22 cellular contexts compared by ENCODE assay signal in the genomic region with DNA sequence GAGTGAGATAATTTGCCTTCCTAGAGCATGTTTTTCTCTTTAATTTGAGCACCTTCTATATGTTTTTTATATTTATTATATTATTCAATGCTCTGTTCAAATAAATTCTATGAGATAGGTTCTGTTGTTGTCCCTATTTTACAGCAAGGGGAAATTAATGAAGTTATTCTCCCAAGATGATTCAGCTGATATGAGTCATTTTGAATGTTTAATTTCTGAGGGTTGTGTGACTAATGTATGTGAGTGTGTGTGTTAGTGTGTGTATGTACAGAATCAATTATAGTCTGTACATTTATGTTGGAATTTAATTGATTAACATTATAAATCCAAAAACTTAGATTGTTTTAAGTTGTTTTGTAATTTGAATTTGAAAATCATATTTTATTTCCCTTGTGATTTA.
"Had no signal": no experiment of that assay in that cellular context is flagged by ENCODE, and none has a peak within 500 bp of the region (broad histone marks: within the 10 kb centered on the region; RNA-seq: fewer than 3 reads in every experiment).

No MANE protein-coding gene starts in this region.

- H3K4me3 Mint-ChIP-seq: activated naive CD8-positive, alpha-beta T cell; activated T-cell treated with anti-CD3 and anti-CD28 coated beads, Interleukin-2, amount 50 U/mL, for 4 hours; nephron; T-helper 2 cell treated with Interferon-gamma antibody and Interleukin-4, amounts not matched to agents 5 μg/mL and 100 μg/mL, for 36 hours had no signal

- H3K27ac ChIP-seq: adrenal gland, cardiac muscle cell, gastrocnemius medialis, pancreas, psoas muscle, right atrium auricular region, spleen, upper lobe of right lung had no signal

- DNase-seq: activated CD4-positive, alpha-beta T cell treated with anti-CD3 and anti-CD28 coated beads, Interleukin-2, amount 50 U/mL, for 4 hours; activated CD8-positive, alpha-beta memory T cell treated with anti-CD3 and anti-CD28 coated beads, Interleukin-2, amount 50 U/mL, for 48 hours; activated naive CD4-positive, alpha-beta T cell; activated T-cell treated with anti-CD3 and anti-CD28 coated beads, Interleukin-2, amount 50 U/mL, for 4 hours; adrenal gland; cortex of kidney; gastrocnemius medialis; hippocampal formation; left ventricle myocardium superior; midbrain; pancreas; psoas muscle; spleen; stimulated activated CD4-positive, alpha-beta T cell treated with anti-CD3 and anti-CD28 coated beads, Interleukin-4, amount 100 ng/mL, for 1 hour; stimulated activated naive CD4-positive, alpha-beta T cell treated with Interleukin-2 at 50 U/mL for 16 hours; upper lobe of right lung had no signal

- H3K27me3 Mint-ChIP-seq: activated naive CD8-positive, alpha-beta T cell had no signal

- H3K4me1 Mint-ChIP-seq: nephron had no signal

- ATAC-seq: activated T-cell treated with anti-CD3 and anti-CD28 coated beads, Interleukin-2, amount 50 U/mL, for 4 hours; gastrocnemius medialis; left ventricle myocardium superior; pancreas; psoas muscle; upper lobe of right lung had no signal

- H3K27me3 ChIP-seq: adrenal gland, cardiac muscle cell, gastrocnemius medialis, pancreas, right atrium auricular region, spleen, upper lobe of right lung had no signal

- H3K36me3 ChIP-seq: adrenal gland, cardiac muscle cell, gastrocnemius medialis, pancreas, right atrium auricular region, spleen, upper lobe of right lung had no signal

- H3K36me3 Mint-ChIP-seq: activated naive CD8-positive, alpha-beta T cell had no signal

- H3K4me1 ChIP-seq: adrenal gland, gastrocnemius medialis, pancreas, psoas muscle, right atrium auricular region, spleen, upper lobe of right lung had no signal

- H3K9me3 Mint-ChIP-seq: activated T-cell treated with anti-CD3 and anti-CD28 coated beads, Interleukin-2, amount 50 U/mL, for 4 hours; activated T-helper 2 cell treated with anti-CD3 and anti-CD28 coated beads, Interferon-gamma antibody, Interleukin-2, Interleukin-4, amounts not matched to agents 10 μg/mL and 5 μg/mL and 100 μg/mL, durations not matched to agents 14 hours and 24 hours and 36 hours; nephron; T-helper 2 cell treated with Interferon-gamma antibody and Interleukin-4, amounts not matched to agents 5 μg/mL and 100 μg/mL, for 36 hours had no signal

- H3K9me3 ChIP-seq: adrenal gland, gastrocnemius medialis, pancreas, psoas muscle, right atrium auricular region, spleen, upper lobe of right lung had no signal

- H3K27ac Mint-ChIP-seq: activated naive CD8-positive, alpha-beta T cell; activated T-helper 2 cell treated with anti-CD3 and anti-CD28 coated beads, Interferon-gamma antibody, Interleukin-2, Interleukin-4, amounts not matched to agents 10 μg/mL and 5 μg/mL and 100 μg/mL, durations not matched to agents 14 hours and 24 hours and 36 hours; nephron; T-helper 2 cell treated with Interferon-gamma antibody and Interleukin-4, amounts not matched to agents 5 μg/mL and 100 μg/mL, for 36 hours had no signal

- H3K4me3 ChIP-seq: adrenal gland, cardiac muscle cell, gastrocnemius medialis, pancreas, psoas muscle, right atrium auricular region, spleen, upper lobe of right lung had no signal
